In genomic region chr2:61775956-61776570, GRCh38 we compare ENCODE assay signal across 13 cellular contexts.
DNase-seq lines count a peak whose midpoint lies in the region; ATAC-seq and TF ChIP-seq lines count a peak whose summit lies in the region.
"Had no signal": no experiment of that assay in that cellular context is flagged by ENCODE, and none has a peak within 500 bp of the region (broad histone marks: within the 10 kb centered on the region; RNA-seq: fewer than 3 reads in every experiment).

No MANE protein-coding gene starts in this region.

- CTCF ChIA-PET in HEK293T (lab: Yijun Ruan, JAX): no interaction called here

- no peaks in the 10 kb centered on the region for H3K36me3 ChIP-seq in BLaER1 treated with 17β-estradiol and CSF1 and Interleukin-3, amounts not matched to agents 10 nM and 100 nM
- H3K36me3 ChIP-seq in KMS-11 (ENCODE audit: insufficient read depth) (no peaks in the 10 kb centered on the region), mucosa of descending colon (ENCODE audit: low read depth) (no peaks in the 10 kb centered on the region)

- no peaks in the 10 kb centered on the region for H3K79me2 ChIP-seq in KMS-11 (ENCODE audit: insufficient read depth, low read depth)

- ATAC-seq in GM19043 (IDR thresholded peaks at IDR 0.05; ENCODE audit: low read depth, unreplicated experiment): peak; percentile 77
- peak; percentile 80 for ATAC-seq in HG02870 (IDR thresholded peaks at IDR 0.05; ENCODE audit: unreplicated experiment)
- ATAC-seq in mucosa of descending colon: no peak

- H4K20me1 ChIP-seq in BLaER1 treated with 17β-estradiol and CSF1 and Interleukin-3, amounts not matched to agents 10 nM and 100 nM: no peaks in the 10 kb centered on the region
- no peaks in the 10 kb centered on the region for H4K20me1 ChIP-seq in KMS-11 (ENCODE audit: insufficient read depth)

- intact Hi-C loops in mucosa of descending colon (cut with DNase I, micrococcal nuclease): no loop called here

- peak overlapping the region; percentile 10; the same call in 1 of the 2 replicates for H2AFZ ChIP-seq in KMS-11 (ENCODE audit: low read depth)

- no peak for TF ChIP-seq CTCF in KMS-11 (conservative IDR thresholded peaks at IDR 0.05; ENCODE audit: low read depth, low read length)
- TF ChIP-seq CTCF in mucosa of descending colon (IDR thresholded peaks at IDR 0.05): no peak

- POLR2A ChIA-PET in HEK293T (lab: Yijun Ruan, JAX): no interaction called here

- H3K4me3 ChIP-seq in BLaER1 treated with 17β-estradiol and CSF1 and Interleukin-3, amounts not matched to agents 10 nM and 100 nM: no peak overlapping the region
- H3K4me3 ChIP-seq in KMS-11 (IDR thresholded peaks at IDR 0.05; ENCODE audit: insufficient read depth, low read depth, low read length): no peak overlapping the region
- no peak overlapping the region for H3K4me3 ChIP-seq in mucosa of descending colon

- H3K4me1 ChIP-seq in BLaER1 treated with 17β-estradiol and CSF1 and Interleukin-3, amounts not matched to agents 10 nM and 100 nM: peaks cover 8 to 20% (median 10%) of the 10 kb centered on the region in 10 experiments; a peak in 18 of 20 replicates
- peaks cover 9% of the 10 kb centered on the region for H3K4me1 ChIP-seq in KMS-11 (ENCODE audit: low read depth, poor library complexity, severe bottlenecking)
- H3K4me1 ChIP-seq in mucosa of descending colon (ENCODE audit: low read depth): no peaks in the 10 kb centered on the region

- peaks cover 0 to 8% (median 2%) of the 10 kb centered on the region in 11 experiments; a peak in 10 of 22 replicates for H3K9me3 ChIP-seq in BLaER1 treated with 17β-estradiol and CSF1 and Interleukin-3, amounts not matched to agents 10 nM and 100 nM (replicated peaks in 1 of 11)
- no peaks in the 10 kb centered on the region for H3K9me3 ChIP-seq in mucosa of descending colon

- H3K27me3 ChIP-seq in BLaER1 treated with 17β-estradiol and CSF1 and Interleukin-3, amounts not matched to agents 10 nM and 100 nM: no peaks in the 10 kb centered on the region
- no peaks in the 10 kb centered on the region for H3K27me3 ChIP-seq in KMS-11 (ENCODE audit: insufficient read depth, low read depth)

- DNase-seq in mucosa of descending colon (no peak), HEK293T (ENCODE audit: extremely low spot score) (no peak), nucleus accumbens (lab: John Stamatoyannopoulos, UW) (no peak), NCI-H1105 treated with DMSO at 0.1 percent for 48 hours (lab: John Stamatoyannopoulos, UW) (no peak)
- DNase-seq: ACHN; activated CD4-positive, alpha-beta T cell treated with anti-CD3 and anti-CD28 coated beads, Interleukin-2, amount 50 U/mL, for 48 hours; effector memory CD4-positive, alpha-beta T cell; NCI-H1694 treated with DMSO at 0.1 percent for 48 hours; Right ventricle myocardium superior had no signal

- H3K9ac ChIP-seq in BLaER1 treated with 17β-estradiol and CSF1 and Interleukin-3, amounts not matched to agents 10 nM and 100 nM: 0 out of 22 replicates have a peak overlapping the region, but pooled peaks of 1 of the 11 experiments have one; percentile 12
- H3K9ac ChIP-seq in KMS-11: no peak overlapping the region

- H3K27ac ChIP-seq in BLaER1 treated with 17β-estradiol and CSF1 and Interleukin-3, amounts not matched to agents 10 nM and 100 nM: peak overlapping the region in 6 of 11 experiments; percentile 13 to 57 (median 44); a peak in 7 of 22 replicates
- no peak overlapping the region for H3K27ac ChIP-seq in KMS-11

- peak overlapping the region; percentile 1 to 62 (median 32); a peak in 15 of 22 replicates for H3K4me2 ChIP-seq in BLaER1 treated with 17β-estradiol and CSF1 and Interleukin-3, amounts not matched to agents 10 nM and 100 nM
- H3K4me2 ChIP-seq in KMS-11: no peak overlapping the region

TF ChIP-seq in HEK293T, 16 proteins besides CTCF, POLR2A, EP300 and RAD21:
- TF ChIP-seq NFRKB (IDR thresholded peaks at IDR 0.05) (no peak), PKNOX1 (IDR thresholded peaks at IDR 0.05) (no peak), CTBP1 (IDR thresholded peaks at IDR 0.05; ENCODE audit: borderline replicate concordance) (no peak), FOXK2 (IDR thresholded peaks at IDR 0.05) (no peak), ZNF384 (IDR thresholded peaks at IDR 0.05) (no peak), SUZ12 (IDR thresholded peaks at IDR 0.05) (no peak), ARNT (IDR thresholded peaks at IDR 0.05) (no peak), FOXM1 (IDR thresholded peaks at IDR 0.05; ENCODE audit: borderline replicate concordance) (no peak), HDGF (IDR thresholded peaks at IDR 0.05; ENCODE audit: borderline replicate concordance) (no peak), ELF4 (IDR thresholded peaks at IDR 0.05) (no peak), L3MBTL2 (conservative IDR thresholded peaks at IDR 0.05) (no peak), LEF1 (IDR thresholded peaks at IDR 0.05; ENCODE audit: borderline replicate concordance) (no peak), SP1 (IDR thresholded peaks at IDR 0.05) (no peak), FOXA1 (IDR thresholded peaks at IDR 0.05) (no peak), BHLHE40 (IDR thresholded peaks at IDR 0.05; ENCODE audit: borderline replicate concordance) (no peak), TARDBP (IDR thresholded peaks at IDR 0.05) (no peak)
